ENCODE assay signal across 8 cellular contexts in genomic region chr16:28846933-28847273, GRCh38. TPM values are rescaled to one million over a fixed set of nuclear protein-coding genes. Genes with fewer than 3 reads are reported as not detected.
DNase-seq lines count a peak whose midpoint lies in the region; ATAC-seq, FAIRE-seq and TF ChIP-seq lines count a peak whose summit lies in the region.

No MANE protein-coding gene starts in this region.

- FAIRE-seq in small intestine (lab: Jason Lieb, UNC), result no peak

- no peaks in the 10 kb centered on the region for H3K9me2 ChIP-seq in DOHH2 (replicated peaks; ENCODE audit: control insufficient read depth, low read length)

- H3K36me3 ChIP-seq in DOHH2 (ENCODE audit: control insufficient read depth, low read length) (peaks cover 42% of the 10 kb centered on the region), small intestine (ENCODE audit: control insufficient read depth in 2 of 2, insufficient read depth in 2 of 2, low read length in 2 of 2) (peaks cover 11 to 13% of the 10 kb centered on the region in 2 donors)

- H3K27ac ChIP-seq in DOHH2 (ENCODE audit: low read depth, low read length), result peak overlapping the region; percentile 15; the same call in 1 of the 2 replicates
- H3K27ac ChIP-seq in right cardiac atrium (ENCODE audit: low read length), result peak overlapping the region; percentile 85
- peak overlapping the region; percentile 86 to 90 for H3K27ac ChIP-seq in small intestine (ENCODE audit: low read depth in 1 of 2, low read length in 1 of 2)

- H3K27ac Mint-ChIP-seq in activated T-helper 2 cell treated with anti-CD3 and anti-CD28 coated beads, Interferon-gamma antibody, Interleukin-2, Interleukin-4, amounts not matched to agents 10 μg/mL and 5 μg/mL and 100 μg/mL, durations not matched to agents 14 hours and 24 hours and 36 hours, result peak overlapping the region; percentile 97

- H3K27me3 ChIP-seq in DOHH2 (ENCODE audit: control insufficient read depth, low read length) (no peaks in the 10 kb centered on the region), right cardiac atrium (ENCODE audit: control insufficient read depth, insufficient read depth) (no peaks in the 10 kb centered on the region), small intestine (ENCODE audit: control insufficient read depth in 2 of 2, insufficient read depth in 2 of 2, low read length in 2 of 2) (no peaks in the 10 kb centered on the region)

- H3K27me3 Mint-ChIP-seq in activated T-helper 2 cell treated with anti-CD3 and anti-CD28 coated beads, Interferon-gamma antibody, Interleukin-2, Interleukin-4, amounts not matched to agents 10 μg/mL and 5 μg/mL and 100 μg/mL, durations not matched to agents 14 hours and 24 hours and 36 hours (ENCODE audit: low read depth), result no peaks in the 10 kb centered on the region

- peaks cover 15% of the 10 kb centered on the region for H3K4me1 ChIP-seq in DOHH2 (ENCODE audit: control insufficient read depth, low read length)
- peaks cover 3% of the 10 kb centered on the region for H3K4me1 ChIP-seq in right cardiac atrium (ENCODE audit: control insufficient read depth, insufficient read depth, low read length)
- H3K4me1 ChIP-seq in small intestine (ENCODE audit: control insufficient read depth in 2 of 2, insufficient read depth in 1 of 2, low read depth in 1 of 2, low read length in 1 of 2), result peaks cover 0 to 2% of the 10 kb centered on the region in 2 donors

- peak; percentile 15 for DNase-seq in activated T-helper 2 cell treated with anti-CD3 and anti-CD28 coated beads, Interferon-gamma antibody, Interleukin-2, Interleukin-4, amounts not matched to agents 10 μg/mL and 5 μg/mL and 100 μg/mL, durations not matched to agents 14 hours and 24 hours and 36 hours (ENCODE audit: low spot score)
- peak in 1 of 3 donors; percentile 53 for DNase-seq in right cardiac atrium
- peak; percentile 6 for DNase-seq in small intestine
- DNase-seq in stimulated activated CD4-positive, alpha-beta T cell treated with anti-CD3 and anti-CD28 coated beads, Interleukin-12 subunit alpha, Interleukin-12 subunit beta, amount 100 ng/mL, for 4 hours, result no peak
- no peak for DNase-seq in activated CD4-positive, CD25-positive, alpha-beta regulatory T cell (lab: John Stamatoyannopoulos, UW)
- DNase-seq in AG20443 (ENCODE audit: low spot score), result no peak

- peak overlapping the region; percentile 90 for H3K4me3 ChIP-seq in DOHH2 (ENCODE audit: low read length)
- H3K4me3 ChIP-seq in right cardiac atrium (ENCODE audit: low read length), result peak overlapping the region; percentile 75
- H3K4me3 ChIP-seq in small intestine (ENCODE audit: low read depth in 1 of 2, low read length in 2 of 2), result peak overlapping the region; percentile 56 to 85

- H3K4me3 Mint-ChIP-seq in activated T-helper 2 cell treated with anti-CD3 and anti-CD28 coated beads, Interferon-gamma antibody, Interleukin-2, Interleukin-4, amounts not matched to agents 10 μg/mL and 5 μg/mL and 100 μg/mL, durations not matched to agents 14 hours and 24 hours and 36 hours (ENCODE audit: low read depth), result peak overlapping the region; percentile 93

- H3K9me3 ChIP-seq in DOHH2 (ENCODE audit: control insufficient read depth, insufficient read depth, low read length) (no peaks in the 10 kb centered on the region), right cardiac atrium (ENCODE audit: control insufficient read depth, low read length) (no peaks in the 10 kb centered on the region), small intestine (ENCODE audit: control insufficient read depth, low read depth) (no peaks in the 10 kb centered on the region)

- H3K4me1 Mint-ChIP-seq in activated T-helper 2 cell treated with anti-CD3 and anti-CD28 coated beads, Interferon-gamma antibody, Interleukin-2, Interleukin-4, amounts not matched to agents 10 μg/mL and 5 μg/mL and 100 μg/mL, durations not matched to agents 14 hours and 24 hours and 36 hours (ENCODE audit: low read depth), result peaks cover 22% of the 10 kb centered on the region

- intact Hi-C loops in activated T-helper 2 cell treated with anti-CD3 and anti-CD28 coated beads, Interferon-gamma antibody, Interleukin-2, Interleukin-4, amounts not matched to agents 10 μg/mL and 5 μg/mL and 100 μg/mL, durations not matched to agents 14 hours and 24 hours and 36 hours (cut with micrococcal nuclease), result loop anchor here (1.0 to 5.0 kb wide), 6 partner anchors 16 to 353 kb away; partner anchors contain the start of genes APOBR, NFATC2IP, RABEP2 and SH2B1
- intact Hi-C loops in right cardiac atrium (cut with DNase I), result no loop called here

- H4K20me1 ChIP-seq in DOHH2 (ENCODE audit: control insufficient read depth, insufficient read depth, low read depth, low read length), result peaks cover 9% of the 10 kb centered on the region

- WGBS in right cardiac atrium, result 16% methylated on average over 5 of the region's 5 CpGs
- WGBS in small intestine, 3 donors, result 9 to 18% (median 13%) methylated on average over 5 of the region's 5 CpGs

- peaks cover 10% of the 10 kb centered on the region for H3F3A ChIP-seq in DOHH2 (ENCODE audit: control insufficient read depth, insufficient read depth)

- peak; percentile 3 for ATAC-seq in HG02970 (IDR thresholded peaks at IDR 0.05; ENCODE audit: low FRiP score, unreplicated experiment)
- ATAC-seq in right cardiac atrium, result peak; percentile 20 to 39

- peaks cover 41% of the 10 kb centered on the region for H3K36me3 Mint-ChIP-seq in activated T-helper 2 cell treated with anti-CD3 and anti-CD28 coated beads, Interferon-gamma antibody, Interleukin-2, Interleukin-4, amounts not matched to agents 10 μg/mL and 5 μg/mL and 100 μg/mL, durations not matched to agents 14 hours and 24 hours and 36 hours (ENCODE audit: low read depth)

- TF ChIP-seq CTCF in DOHH2 (IDR thresholded peaks at IDR 0.05; ENCODE audit: low read depth, low read length, poor library complexity, severe bottlenecking), result no peak

- peak overlapping the region; percentile 72 for H3K4me2 ChIP-seq in DOHH2 (ENCODE audit: low read length)

- H3K9me3 Mint-ChIP-seq in activated T-helper 2 cell treated with anti-CD3 and anti-CD28 coated beads, Interferon-gamma antibody, Interleukin-2, Interleukin-4, amounts not matched to agents 10 μg/mL and 5 μg/mL and 100 μg/mL, durations not matched to agents 14 hours and 24 hours and 36 hours, result no peaks in the 10 kb centered on the region

- H3K79me2 ChIP-seq in DOHH2 (ENCODE audit: control insufficient read depth, low read length), result peaks cover 37% of the 10 kb centered on the region

RNA-seq across cellular contexts. Expression of gene TUFM, which starts 0.8 kb away (rescaled TPM):
- 202 and 217 TPM in 2 replicates for total RNA-seq in activated T-helper 2 cell treated with anti-CD3 and anti-CD28 coated beads, Interferon-gamma antibody, Interleukin-2, Interleukin-4, amounts not matched to agents 10 μg/mL and 5 μg/mL and 100 μg/mL, durations not matched to agents 14 hours and 24 hours and 36 hours
- 100 to 1,000 TPM; 160 to 188 (median 173) TPM for total RNA-seq in right cardiac atrium
- polyA plus RNA-seq in right cardiac atrium (227 TPM), small intestine (100 to 1,000 TPM; 196 to 293 (median 229) TPM)

RNA-seq across cellular contexts. Expression of gene SH2B1, which starts 16.7 kb away (rescaled TPM):
- total RNA-seq in activated T-helper 2 cell treated with anti-CD3 and anti-CD28 coated beads, Interferon-gamma antibody, Interleukin-2, Interleukin-4, amounts not matched to agents 10 μg/mL and 5 μg/mL and 100 μg/mL, durations not matched to agents 14 hours and 24 hours and 36 hours, result 46.0 and 57.5 TPM in 2 replicates
- 10 to 100 TPM; 38.6 to 50.2 (median 44.9) TPM for total RNA-seq in right cardiac atrium
- 41.7 TPM for polyA plus RNA-seq in right cardiac atrium
- polyA plus RNA-seq in small intestine, result 10 to 100 TPM; 26.2 to 50.1 (median 34.9) TPM

RNA-seq across cellular contexts. Expression of gene ATXN2L, which starts 24.1 kb away (rescaled TPM):
- total RNA-seq in activated T-helper 2 cell treated with anti-CD3 and anti-CD28 coated beads, Interferon-gamma antibody, Interleukin-2, Interleukin-4, amounts not matched to agents 10 μg/mL and 5 μg/mL and 100 μg/mL, durations not matched to agents 14 hours and 24 hours and 36 hours, result 304 and 307 TPM in 2 replicates
- total RNA-seq in right cardiac atrium, result 10 to 100 TPM; 55.3 to 59.8 (median 58.8) TPM
- polyA plus RNA-seq in right cardiac atrium, result 40.1 TPM
- polyA plus RNA-seq in small intestine, result 10 to 100 TPM; 51.9 to 72.5 (median 57.7) TPM

RNA-seq across cellular contexts. Expression of gene ATP2A1, which starts 31.4 kb away (rescaled TPM):
- 1.8 and 3.1 TPM in 2 replicates for total RNA-seq in activated T-helper 2 cell treated with anti-CD3 and anti-CD28 coated beads, Interferon-gamma antibody, Interleukin-2, Interleukin-4, amounts not matched to agents 10 μg/mL and 5 μg/mL and 100 μg/mL, durations not matched to agents 14 hours and 24 hours and 36 hours
- under 1 TPM; 0.11 to 0.75 (median 0.58) TPM for total RNA-seq in right cardiac atrium
- polyA plus RNA-seq in right cardiac atrium (0.11 TPM), small intestine (1 to 10 TPM in 2 of 3 donors, under 1 TPM in 1; 0.90 to 3.8 (median 2.2) TPM)

Comparison
In these comparisons a context has a peak if more than half of its experiments do, and no peak if none do; other contexts are left out.
1. H3K27ac ChIP-seq: peak in every context shown above with its lines; median percentile 88 in small intestine; 85 in right cardiac atrium; 15 in DOHH2.
2. DNase-seq: peak in activated T-helper 2 cell treated with anti-CD3 and anti-CD28 coated beads, Interferon-gamma antibody, Interleukin-2, Interleukin-4, amounts not matched to agents 10 μg/mL and 5 μg/mL and 100 μg/mL, durations not matched to agents 14 hours and 24 hours and 36 hours (single experiment) and small intestine (single experiment); none in stimulated activated CD4-positive, alpha-beta T cell treated with anti-CD3 and anti-CD28 coated beads, Interleukin-12 subunit alpha, Interleukin-12 subunit beta, amount 100 ng/mL, for 4 hours (single experiment), activated CD4-positive, CD25-positive, alpha-beta regulatory T cell (0 of 4) and AG20443 (single experiment).
3. Peak in every context shown above with its lines, with median percentiles within 50 percentile points of each other: H3K4me3 ChIP-seq.